Comparison of ENCODE assay signal across 10 cellular contexts in genomic region chr12:96208346-96208745, GRCh38. TPM values are rescaled to one million over a fixed set of nuclear protein-coding genes. Genes with fewer than 3 reads are reported as not detected.
A peak's percentile ranks its signal among the peaks of the same experiment; 100 is the strongest.
DNase-seq lines count a peak whose midpoint lies in the region; ATAC-seq and TF ChIP-seq lines count a peak whose summit lies in the region.
"Had no signal": no experiment of that assay in that cellular context is flagged by ENCODE, and none has a peak within 500 bp of the region (broad histone marks: within the 10 kb centered on the region; RNA-seq: fewer than 3 reads in every experiment).

No MANE protein-coding gene starts in this region.

- no peak overlapping the region for H2BK5ac ChIP-seq in mesenchymal stem cell (ENCODE audit: low read depth, low read length, poor library complexity, severe bottlenecking)

- H2AK5ac ChIP-seq in mesenchymal stem cell (ENCODE audit: low read length, severe bottlenecking): no peak overlapping the region

- H3K9ac ChIP-seq in mesenchymal stem cell (ENCODE audit: low read length): peak overlapping the region; percentile 15

- no peaks in the 10 kb centered on the region for H3K9me3 ChIP-seq in mesenchymal stem cell (ENCODE audit: control insufficient read depth, low read length)

- ATAC-seq in GM19324 (IDR thresholded peaks at IDR 0.05; ENCODE audit: low FRiP score, unreplicated experiment) (peak; percentile 15), GM19035 (IDR thresholded peaks at IDR 0.05; ENCODE audit: unreplicated experiment) (no peak)

- H3K23ac ChIP-seq in mesenchymal stem cell (ENCODE audit: low read length in 2 of 2): no peak overlapping the region

- peaks cover 3% of the 10 kb centered on the region for H3K79me1 ChIP-seq in mesenchymal stem cell (replicated peaks; ENCODE audit: low read length, poor library complexity, severe bottlenecking)

- no peak overlapping the region for H3K18ac ChIP-seq in mesenchymal stem cell (ENCODE audit: low read depth in 1 of 2, low read length in 2 of 2)

- H3K27me3 ChIP-seq in brain microvascular endothelial cell (replicated peaks) (no peaks in the 10 kb centered on the region), mesenchymal stem cell (ENCODE audit: control insufficient read depth in 1 of 2, insufficient read depth in 1 of 2, low read length in 2 of 2) (no peaks in the 10 kb centered on the region)

- H3K36me3 ChIP-seq in brain microvascular endothelial cell (replicated peaks) (peaks cover 8% of the 10 kb centered on the region), mesenchymal stem cell (ENCODE audit: control insufficient read depth in 1 of 2, insufficient read depth in 2 of 2, low read depth in 1 of 2, low read length in 2 of 2) (peaks cover 3 to 29% of the 10 kb centered on the region in 2 experiments)

- H3K4me3 ChIP-seq in AG09309 (ENCODE audit: control insufficient read depth, low read depth, low read length) (no peak overlapping the region), brain microvascular endothelial cell (ENCODE audit: low read depth, low read length) (no peak overlapping the region), mesenchymal stem cell (ENCODE audit: insufficient read depth in 1 of 2, low read depth in 1 of 2, low read length in 2 of 2) (peak overlapping the region in 1 of 2 experiments; percentile 38)

- peak overlapping the region in 1 of 2 experiments; percentile 45 for H2BK12ac ChIP-seq in mesenchymal stem cell (ENCODE audit: low read length in 2 of 2)

- in situ Hi-C loops in brain microvascular endothelial cell (cut with HindIII; ENCODE audit: low pct_ligation_motif_present, low sequenced_read_pairs): loop anchor here (25.0 kb wide), 1 partner anchor 146 kb away; no protein-coding TSS in a partner anchor

- H2BK15ac ChIP-seq in mesenchymal stem cell (ENCODE audit: low read depth, poor library complexity, severe bottlenecking): no peak overlapping the region

- no peak overlapping the region for H2AFZ ChIP-seq in mesenchymal stem cell (ENCODE audit: low read depth, low read length)

- DNase-seq in AG09309 (ENCODE audit: low read depth) (peak; percentile 58), brain microvascular endothelial cell (peak; percentile 88), mesenchymal stem cell (peak; percentile 92), GM10266 (ENCODE audit: extremely low spot score) (no peak)
- no peak for DNase-seq in stimulated activated CD4-positive, alpha-beta T cell treated with anti-CD3 and anti-CD28 coated beads, Interleukin-4, amount 100 ng/mL, for 1 hour
- no peak for DNase-seq in activated CD8-positive, alpha-beta memory T cell treated with anti-CD3 and anti-CD28 coated beads, Interleukin-2, amount 50 U/mL, for 4 hours
- DNase-seq: activated CD4-positive, CD25-positive, alpha-beta regulatory T cell; NCI-H510A treated with DMSO at 0.1 percent for 48 hours had no signal

- H3K4me1 ChIP-seq in mesenchymal stem cell (ENCODE audit: control insufficient read depth, insufficient read depth, low read depth, low read length): peaks cover 16% of the 10 kb centered on the region

- peak overlapping the region; percentile 32 to 59 for H3K4ac ChIP-seq in mesenchymal stem cell (ENCODE audit: low read depth in 1 of 2, low read length in 2 of 2)

- no peak overlapping the region for H3K14ac ChIP-seq in mesenchymal stem cell (ENCODE audit: low read length in 2 of 2)

- WGBS in mesenchymal stem cell: 20% methylated on average over 2 of the region's 2 CpGs

- H3K27ac ChIP-seq in brain microvascular endothelial cell: peak overlapping the region; percentile 89
- H3K27ac ChIP-seq in mesenchymal stem cell (ENCODE audit: low read length, poor library complexity, severe bottlenecking): no peak overlapping the region

- H2BK120ac ChIP-seq in mesenchymal stem cell (ENCODE audit: low read depth, low read length): peak overlapping the region; percentile 82

- peak overlapping the region; percentile 45 for H4K8ac ChIP-seq in mesenchymal stem cell (ENCODE audit: low read length)

- peak overlapping the region; percentile 54 for H4K91ac ChIP-seq in mesenchymal stem cell (ENCODE audit: low read length)

- TF ChIP-seq CTCF in AG09309 (IDR thresholded peaks at IDR 0.05; ENCODE audit: control insufficient read depth, insufficient read depth, low read depth, low read length, missing control alignments): no peak
- no peak for TF ChIP-seq CTCF in brain microvascular endothelial cell (IDR thresholded peaks at IDR 0.05; ENCODE audit: low read depth, low read length, missing control alignments)
- TF ChIP-seq CTCF in GM10266 (IDR thresholded peaks at IDR 0.05; ENCODE audit: control insufficient read depth, insufficient read depth, low read depth, missing control alignments): no peak

- no peak overlapping the region for H3K4me2 ChIP-seq in mesenchymal stem cell (ENCODE audit: low read length, poor library complexity, severe bottlenecking)

RNA-seq across cellular contexts. Expression of gene ELK3, which starts 14.2 kb away (rescaled TPM):
- 62.4 TPM for polyA plus RNA-seq in mesenchymal stem cell (2013, experiment 1 of 2)
- polyA plus RNA-seq in mesenchymal stem cell (2013, experiment 2 of 2): 63.9 TPM

Comparison
In these comparisons a context has a peak if more than half of its experiments do, and no peak if none do; other contexts are left out.
1. DNase-seq: peak in AG09309 (single experiment), brain microvascular endothelial cell (single experiment) and mesenchymal stem cell (single experiment); none in GM10266 (single experiment), stimulated activated CD4-positive, alpha-beta T cell treated with anti-CD3 and anti-CD28 coated beads, Interleukin-4, amount 100 ng/mL, for 1 hour (single experiment) and activated CD8-positive, alpha-beta memory T cell treated with anti-CD3 and anti-CD28 coated beads, Interleukin-2, amount 50 U/mL, for 4 hours (single experiment).